In the genomic region with DNA sequence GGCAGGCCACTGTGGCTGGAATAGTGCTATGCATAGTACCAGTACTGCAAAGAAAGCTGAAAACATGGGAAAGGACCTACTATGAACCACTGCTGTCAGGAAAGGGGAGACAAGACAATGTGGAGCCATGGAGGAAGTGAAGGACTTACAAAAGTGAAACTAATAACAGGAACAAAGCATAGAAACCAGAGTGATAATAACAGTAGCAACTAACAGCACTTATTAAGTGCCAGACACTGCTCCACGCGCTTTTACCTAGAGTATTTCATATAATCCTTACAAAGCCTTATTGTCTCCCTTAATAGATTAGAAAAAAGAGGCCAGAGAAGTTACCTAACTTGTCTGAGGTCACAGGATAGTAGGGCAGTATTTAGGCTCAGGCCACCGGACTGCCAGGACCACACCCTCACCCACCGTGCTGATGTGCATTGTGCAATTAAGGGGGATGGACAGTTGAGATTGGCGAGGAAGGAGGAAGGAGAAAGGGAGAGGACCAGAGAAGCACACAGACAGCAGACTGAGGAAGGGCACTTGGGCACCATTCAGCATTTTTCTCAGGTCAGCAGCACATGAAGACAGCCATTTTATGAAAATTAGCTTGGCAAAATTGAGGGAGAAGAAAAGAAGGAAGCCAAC, we compare ENCODE assay signal across 1 cellular context.
TF ChIP-seq lines count a peak whose summit lies in the region.

No MANE protein-coding gene starts in this region.

TF ChIP-seq in WTC11, 78 proteins besides CTCF, POLR2A, EP300 and RAD21 (continued from another document):
- TF ChIP-seq, protein P1, sequence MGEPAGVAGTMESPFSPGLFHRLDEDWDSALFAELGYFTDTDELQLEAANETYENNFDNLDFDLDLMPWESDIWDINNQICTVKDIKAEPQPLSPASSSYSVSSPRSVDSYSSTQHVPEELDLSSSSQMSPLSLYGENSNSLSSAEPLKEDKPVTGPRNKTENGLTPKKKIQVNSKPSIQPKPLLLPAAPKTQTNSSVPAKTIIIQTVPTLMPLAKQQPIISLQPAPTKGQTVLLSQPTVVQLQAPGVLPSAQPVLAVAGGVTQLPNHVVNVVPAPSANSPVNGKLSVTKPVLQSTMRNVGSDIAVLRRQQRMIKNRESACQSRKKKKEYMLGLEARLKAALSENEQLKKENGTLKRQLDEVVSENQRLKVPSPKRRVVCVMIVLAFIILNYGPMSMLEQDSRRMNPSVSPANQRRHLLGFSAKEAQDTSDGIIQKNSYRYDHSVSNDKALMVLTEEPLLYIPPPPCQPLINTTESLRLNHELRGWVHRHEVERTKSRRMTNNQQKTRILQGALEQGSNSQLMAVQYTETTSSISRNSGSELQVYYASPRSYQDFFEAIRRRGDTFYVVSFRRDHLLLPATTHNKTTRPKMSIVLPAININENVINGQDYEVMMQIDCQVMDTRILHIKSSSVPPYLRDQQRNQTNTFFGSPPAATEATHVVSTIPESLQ (CRISPR knock-in tag; IDR thresholded peaks at IDR 0.05), result no peak
- TF ChIP-seq PRRX2 (CRISPR knock-in tag; IDR thresholded peaks at IDR 0.05) (no peak), GTF2I (CRISPR knock-in tag; conservative IDR thresholded peaks at IDR 0.05) (no peak), ZNF138 (CRISPR knock-in tag; conservative IDR thresholded peaks at IDR 0.05) (no peak), NFYB (CRISPR knock-in tag; conservative IDR thresholded peaks at IDR 0.05; ENCODE audit: low read depth) (no peak), TEAD1 (CRISPR knock-in tag; IDR thresholded peaks at IDR 0.05) (no peak), GABPB1 (CRISPR knock-in tag; IDR thresholded peaks at IDR 0.05) (no peak), CBFB (CRISPR knock-in tag; IDR thresholded peaks at IDR 0.05; ENCODE audit: low read depth) (no peak)
TF ChIP-seq in WTC11: peak in this region for 0.
